In the genomic region with DNA sequence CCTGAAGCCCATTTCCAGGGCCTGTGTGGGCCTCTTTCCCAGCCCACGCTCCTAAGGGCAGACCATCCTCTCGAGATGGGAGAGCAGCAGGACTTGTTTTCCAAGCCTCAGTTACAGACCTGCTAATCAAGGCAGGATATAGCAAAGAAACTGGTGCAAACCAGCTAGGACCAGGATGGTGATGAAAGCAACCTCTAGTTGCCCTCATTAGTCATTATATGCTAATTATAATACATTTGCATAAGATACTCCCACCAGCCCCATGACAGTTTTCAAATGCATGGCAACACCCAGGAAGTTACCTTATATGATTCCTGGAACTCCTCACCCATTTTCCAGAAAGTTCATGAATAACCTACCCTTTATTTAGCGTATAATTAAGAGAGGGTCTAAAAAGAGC, we compare ENCODE assay signal across 1 cellular context.
TF ChIP-seq lines count a peak whose summit lies in the region.

No MANE protein-coding gene starts in this region.

TF ChIP-seq in H1, 55 proteins besides CTCF, POLR2A, EP300 and RAD21:
- TF ChIP-seq CHD2 (IDR thresholded peaks at IDR 0.05; ENCODE audit: low read length) (no peak), KDM1A (IDR thresholded peaks at IDR 0.05; ENCODE audit: borderline replicate concordance, low read length) (no peak), TBP (IDR thresholded peaks at IDR 0.05; ENCODE audit: low read depth, low read length) (no peak), MAFK (IDR thresholded peaks at IDR 0.05; ENCODE audit: low read depth, low read length) (no peak), RFX5 (IDR thresholded peaks at IDR 0.05; ENCODE audit: borderline replicate concordance, low read depth, low read length) (no peak), FOSL1 (IDR thresholded peaks at IDR 0.05; ENCODE audit: insufficient read depth, low read depth, low read length) (no peak), SIN3A (conservative IDR thresholded peaks at IDR 0.05 in 1 of 2, IDR thresholded peaks at IDR 0.05 in 1 of 2; ENCODE audit: low read depth in 1 of 2, low read length in 2 of 2) (no peak), CEBPB (IDR thresholded peaks at IDR 0.05; ENCODE audit: low read depth, low read length) (no peak), SP2 (IDR thresholded peaks at IDR 0.05; ENCODE audit: low read length) (no peak), TEAD4 (IDR thresholded peaks at IDR 0.05; ENCODE audit: low read depth, low read length) (no peak), ATF2 (IDR thresholded peaks at IDR 0.05; ENCODE audit: low read length) (no peak), PHF8 (conservative IDR thresholded peaks at IDR 0.05; ENCODE audit: low read depth, low read length) (no peak), BCL11A (IDR thresholded peaks at IDR 0.05; ENCODE audit: low read depth in 2 of 2, low read length in 2 of 2) (no peak), EZH2 (IDR thresholded peaks at IDR 0.05; ENCODE audit: low read depth, low read length, severe bottlenecking) (no peak)
- TF ChIP-seq, protein P1, sequence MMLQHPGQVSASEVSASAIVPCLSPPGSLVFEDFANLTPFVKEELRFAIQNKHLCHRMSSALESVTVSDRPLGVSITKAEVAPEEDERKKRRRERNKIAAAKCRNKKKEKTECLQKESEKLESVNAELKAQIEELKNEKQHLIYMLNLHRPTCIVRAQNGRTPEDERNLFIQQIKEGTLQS (IDR thresholded peaks at IDR 0.05; ENCODE audit: insufficient read depth, low read depth, low read length), result no peak
